In the genomic region with DNA sequence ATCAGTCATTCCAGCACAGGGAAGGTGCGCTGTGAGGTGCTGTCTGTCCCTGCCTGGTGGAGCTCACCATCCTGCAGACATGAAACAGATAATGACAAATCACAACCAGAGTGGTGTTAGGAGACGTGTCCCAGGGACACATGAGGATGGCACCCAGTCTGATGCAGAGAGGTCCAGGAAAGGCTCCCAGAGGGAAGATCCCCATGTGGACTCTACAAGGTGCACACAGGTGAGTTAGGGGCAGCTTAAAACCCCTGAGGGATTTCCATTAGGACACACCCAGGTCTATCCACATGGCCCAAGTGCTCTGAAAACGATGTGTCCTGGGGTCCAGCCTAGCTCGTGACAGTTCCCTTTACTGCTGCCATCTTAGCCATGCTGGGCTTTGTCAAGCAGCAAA, we compare ENCODE assay signal across 4 cellular contexts.
"Had no signal": no experiment of that assay in that cellular context is flagged by ENCODE, and none has a peak within 500 bp of the region (broad histone marks: within the 10 kb centered on the region; RNA-seq: fewer than 3 reads in every experiment).

No MANE protein-coding gene starts in this region.

- H2AFZ ChIP-seq: GM23338 had no signal

- H3K9me3 Mint-ChIP-seq: GM23338, H9 had no signal

- H3K27ac Mint-ChIP-seq: GM23338, H9 had no signal

- H3K4me2 ChIP-seq: GM23338 had no signal

- DNase-seq: H9, HCEC 1CT, IMR-90 had no signal

- H3K4me3 Mint-ChIP-seq: GM23338, H9 had no signal

- H3K4me3 ChIP-seq: GM23338 had no signal

- H3K4me1 Mint-ChIP-seq: GM23338, H9 had no signal
